9 cellular contexts compared by ENCODE assay signal in the genomic region with DNA sequence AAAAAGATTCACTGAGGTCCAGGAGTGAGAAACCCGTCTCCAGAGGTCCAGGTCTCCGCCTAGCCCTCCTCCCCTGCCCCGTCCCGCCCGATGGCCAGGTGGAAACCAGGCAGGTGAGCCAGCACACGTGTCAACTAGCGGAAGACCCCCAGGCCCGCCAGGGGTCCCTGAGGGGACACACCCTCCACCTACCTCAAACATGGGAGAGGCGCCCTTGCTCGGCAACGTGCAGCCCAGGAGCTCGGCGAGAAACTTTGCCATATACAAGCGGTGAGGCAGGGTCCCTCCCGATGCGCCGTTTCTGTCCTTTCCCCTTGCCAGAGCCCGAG.
DNase-seq lines count a peak whose midpoint lies in the region; ATAC-seq and TF ChIP-seq lines count a peak whose summit lies in the region.
"Had no signal": no experiment of that assay in that cellular context is flagged by ENCODE, and none has a peak within 500 bp of the region (broad histone marks: within the 10 kb centered on the region; RNA-seq: fewer than 3 reads in every experiment).

No MANE protein-coding gene starts in this region.

- peak overlapping the region; percentile 89 for H3K27ac Mint-ChIP-seq in Caco-2 (ENCODE audit: unreplicated experiment)
- H3K27ac Mint-ChIP-seq in activated B cell treated with CpG ODN at 0.5 μM for 24 hours, result no peak overlapping the region

- H3K4me3 ChIP-seq in Caco-2 (ENCODE audit: low read depth, low read length) (peak overlapping the region; percentile 63), iPS-11a (ENCODE audit: low read depth, low read length) (peak overlapping the region; percentile 65), retinal pigment epithelial cell (ENCODE audit: low read length) (peak overlapping the region; percentile 32)

- no peaks in the 10 kb centered on the region for H3K9me3 ChIP-seq in Caco-2

- POLR2A ChIA-PET in Caco-2 (lab: Charles Lee), result no interaction called here
- POLR2A ChIA-PET in activated B cell treated with CpG ODN at 0.5 μM for 24 hours (lab: Charles Lee), result no interaction called here

- H3K4me1 ChIP-seq in Caco-2, result peaks cover 19% of the 10 kb centered on the region

- peak overlapping the region; percentile 93 for H3K4me3 Mint-ChIP-seq in Caco-2 (ENCODE audit: unreplicated experiment)
- H3K4me3 Mint-ChIP-seq in activated B cell treated with CpG ODN at 0.5 μM for 24 hours, result peak overlapping the region; percentile 19

- H3K27me3 Mint-ChIP-seq in Caco-2 (ENCODE audit: insufficient read depth, unreplicated experiment), result no peaks in the 10 kb centered on the region
- peaks cover 42% of the 10 kb centered on the region for H3K27me3 Mint-ChIP-seq in activated B cell treated with CpG ODN at 0.5 μM for 24 hours

- H3K9me3 Mint-ChIP-seq in Caco-2 (ENCODE audit: unreplicated experiment) (no peaks in the 10 kb centered on the region), activated B cell treated with CpG ODN at 0.5 μM for 24 hours (no peaks in the 10 kb centered on the region)

- DNase-seq in Caco-2 (no peak), activated B cell treated with CpG ODN at 0.5 μM for 24 hours (no peak), retinal pigment epithelial cell (ENCODE audit: low read depth) (no peak), NCI-H774 (lab: John Stamatoyannopoulos, UW) (no peak), NOMO-1 treated with DMSO at 0.1 percent for 48 hours (lab: John Stamatoyannopoulos, UW; ENCODE audit: unreplicated experiment) (no peak)
- DNase-seq: DND-41 had no signal

- no TSS peak for BruUV-seq in Caco-2 (replicated peaks; lab: Mats Ljungman, UMichigan)

- no peaks in the 10 kb centered on the region for H3K36me3 ChIP-seq in Caco-2 (ENCODE audit: control insufficient read depth, insufficient read depth, low read length)

- intact Hi-C loops in Caco-2 (cut with micrococcal nuclease; ENCODE audit: unreplicated experiment), result loop anchor here (1.0 to 5.0 kb wide), 7 partner anchors 27 to 637 kb away; no protein-coding TSS in a partner anchor
- intact Hi-C loops in activated B cell treated with CpG ODN at 0.5 μM for 24 hours (cut with micrococcal nuclease), result no loop called here

- H3K27me3 ChIP-seq in Caco-2 (replicated peaks; ENCODE audit: control insufficient read depth, insufficient read depth, low read length), result no peaks in the 10 kb centered on the region

- H3K4me1 Mint-ChIP-seq in Caco-2 (ENCODE audit: low read depth, unreplicated experiment), result peaks cover 7% of the 10 kb centered on the region
- H3K4me1 Mint-ChIP-seq in activated B cell treated with CpG ODN at 0.5 μM for 24 hours, result peaks cover 4% of the 10 kb centered on the region

- H3K36me3 Mint-ChIP-seq in Caco-2 (ENCODE audit: insufficient read depth, unreplicated experiment), result no peaks in the 10 kb centered on the region
- H3K36me3 Mint-ChIP-seq in activated B cell treated with CpG ODN at 0.5 μM for 24 hours (ENCODE audit: low read depth), result no peaks in the 10 kb centered on the region

- no peak for TF ChIP-seq CTCF in Caco-2 (IDR thresholded peaks at IDR 0.05; ENCODE audit: insufficient read depth in 1 of 2, low read depth in 1 of 2, low read length in 1 of 2, severe bottlenecking in 1 of 2, unreplicated experiment in 1 of 2)
- TF ChIP-seq CTCF in activated B cell treated with CpG ODN at 0.5 μM for 24 hours (IDR thresholded peaks at IDR 0.05), result no peak
- no peak for TF ChIP-seq CTCF in retinal pigment epithelial cell (conservative IDR thresholded peaks at IDR 0.05; ENCODE audit: low read depth, low read length)

- CTCF ChIA-PET in Caco-2 (lab: Charles Lee), result interaction anchor here (0.6 to 1.2 kb wide), 2 partner anchors 131 to 577 kb away, joined by 3 to 6 read pairs; no protein-coding TSS in a partner anchor
- CTCF ChIA-PET in activated B cell treated with CpG ODN at 0.5 μM for 24 hours (lab: Charles Lee), result no interaction called here

- ATAC-seq in activated B cell treated with CpG ODN at 0.5 μM for 24 hours (ENCODE audit: low read depth) (no peak), GM18909 (IDR thresholded peaks at IDR 0.05; ENCODE audit: poor library complexity, unreplicated experiment) (no peak), HG03457 (IDR thresholded peaks at IDR 0.05; ENCODE audit: unreplicated experiment) (no peak)
